2 cellular contexts compared by ENCODE assay signal in genomic region chr3:141442421-141442820, GRCh38.
TF ChIP-seq lines count a peak whose summit lies in the region.

No MANE protein-coding gene starts in this region.

TF ChIP-seq in SK-N-SH, 30 proteins besides CTCF, POLR2A, EP300 and RAD21:
- TF ChIP-seq TEAD4 (IDR thresholded peaks at IDR 0.05; ENCODE audit: borderline replicate concordance, insufficient read depth) (no peak), GABPA (IDR thresholded peaks at IDR 0.05; ENCODE audit: low read depth) (no peak), ELF1 (IDR thresholded peaks at IDR 0.05) (no peak)

TF ChIP-seq in SK-N-SH treated with all-trans-retinoic acid at 6 μM for 48 hours, 23 proteins besides CTCF, POLR2A, EP300 and RAD21:
- no peak for TF ChIP-seq ISL1 (CRISPR knock-in tag; IDR thresholded peaks at IDR 0.05)
- TF ChIP-seq PATZ1 (CRISPR knock-in tag; IDR thresholded peaks at IDR 0.05; ENCODE audit: borderline replicate concordance): no peak
- TF ChIP-seq CREB5 (CRISPR knock-in tag; IDR thresholded peaks at IDR 0.05; ENCODE audit: low read depth): no peak
- no peak for TF ChIP-seq CSDC2 (CRISPR knock-in tag; IDR thresholded peaks at IDR 0.05)
- TF ChIP-seq TSHZ2 (CRISPR knock-in tag; IDR thresholded peaks at IDR 0.05): no peak
- TF ChIP-seq ZC3H10 (CRISPR knock-in tag; IDR thresholded peaks at IDR 0.05): no peak
- TF ChIP-seq ZNF8 (CRISPR knock-in tag; IDR thresholded peaks at IDR 0.05): no peak
- TF ChIP-seq RARB (CRISPR knock-in tag; IDR thresholded peaks at IDR 0.05): no peak
- TF ChIP-seq ARNTL (CRISPR knock-in tag; IDR thresholded peaks at IDR 0.05; ENCODE audit: borderline replicate concordance, low read depth): no peak
- TF ChIP-seq ZFP30 (CRISPR knock-in tag; IDR thresholded peaks at IDR 0.05): no peak
- no peak for TF ChIP-seq ZFP3 (CRISPR knock-in tag; IDR thresholded peaks at IDR 0.05)
- no peak for TF ChIP-seq OSR1 (CRISPR knock-in tag; IDR thresholded peaks at IDR 0.05)
- TF ChIP-seq ZNF70 (CRISPR knock-in tag; IDR thresholded peaks at IDR 0.05): no peak
- no peak for TF ChIP-seq TCF4 (CRISPR knock-in tag; IDR thresholded peaks at IDR 0.05; ENCODE audit: borderline replicate concordance)
- no peak for TF ChIP-seq ESRRG (CRISPR knock-in tag; IDR thresholded peaks at IDR 0.05)
